5 cellular contexts compared by ENCODE assay signal in genomic region chr12:6494351-6494743, GRCh38. TPM values are rescaled to one million over a fixed set of nuclear protein-coding genes. Genes with fewer than 3 reads are reported as not detected.
DNase-seq lines count a peak whose midpoint lies in the region; ATAC-seq and TF ChIP-seq lines count a peak whose summit lies in the region.

No MANE protein-coding gene starts in this region.

- H2AFZ ChIP-seq in IMR-90 (replicated peaks; ENCODE audit: low read length, poor library complexity), result no peak overlapping the region

- CTCF ChIA-PET in IMR-90 (lab: Yijun Ruan, JAX), result no interaction called here

- H3K4me3 Mint-ChIP-seq in activated naive CD8-positive, alpha-beta T cell, result peak overlapping the region; percentile 97
- H3K4me3 Mint-ChIP-seq in natural killer cell, result peak overlapping the region; percentile 94

- no peak overlapping the region for H2AK9ac ChIP-seq in IMR-90 (replicated peaks; ENCODE audit: low read depth, low read length, poor library complexity)

- H3K23ac ChIP-seq in IMR-90 (ENCODE audit: low read depth, low read length), result peak overlapping the region; percentile 90; the same call in 1 of the 2 replicates

- TF ChIP-seq POLR2A in IMR-90 (IDR thresholded peaks at IDR 0.05; ENCODE audit: low read depth, low read length), result no peak

- H3K56ac ChIP-seq in IMR-90 (ENCODE audit: extremely low read depth, insufficient read depth, low read length), result peak overlapping the region; percentile 96

- no peaks in the 10 kb centered on the region for H3K27me3 Mint-ChIP-seq in activated naive CD8-positive, alpha-beta T cell
- H3K27me3 Mint-ChIP-seq in natural killer cell (ENCODE audit: low read depth in 2 of 2), result no peaks in the 10 kb centered on the region

- H3K4ac ChIP-seq in IMR-90 (ENCODE audit: low read depth, low read length), result peak overlapping the region; percentile 55

- in situ Hi-C loops in IMR-90 (cut with MboI; ENCODE audit: low sequenced_read_pairs), result no loop called here

- peaks cover 42% of the 10 kb centered on the region for H3K4me1 Mint-ChIP-seq in activated naive CD8-positive, alpha-beta T cell (ENCODE audit: low read depth)
- peaks cover 38% of the 10 kb centered on the region in 2 donors for H3K4me1 Mint-ChIP-seq in natural killer cell

- H4K8ac ChIP-seq in IMR-90 (ENCODE audit: low read depth in 2 of 2, low read length in 2 of 2), result peak overlapping the region; percentile 44 to 48; a peak in 2 of 4 replicates

- H3K4me2 ChIP-seq in IMR-90 (ENCODE audit: low read depth, low read length), result peak overlapping the region; percentile 87

- 0 out of 2 replicates have a peak, but pooled peaks have one; percentile 5 for TF ChIP-seq RAD21 in IMR-90 (IDR thresholded peaks at IDR 0.05; ENCODE audit: low read length)

- H3K18ac ChIP-seq in IMR-90 (ENCODE audit: low read depth, low read length), result no peak overlapping the region

- peak overlapping the region; percentile 83 for H3K4me3 ChIP-seq in IMR-90 (ENCODE audit: insufficient read depth, low read depth, low read length)

- H4K20me1 ChIP-seq in IMR-90 (ENCODE audit: insufficient read depth, low read length), result peaks cover 4% of the 10 kb centered on the region

- peaks cover 38 to 51% of the 10 kb centered on the region in 2 experiments for H3K79me1 ChIP-seq in IMR-90 (ENCODE audit: low read depth in 1 of 2, low read length in 2 of 2)

- dilution Hi-C loops in IMR-90 (cut with HindIII; ENCODE audit: low sequenced_read_pairs, unreplicated experiment), result no loop called here

- H3K14ac ChIP-seq in IMR-90 (replicated peaks; ENCODE audit: low read depth, low read length), result peak overlapping the region; percentile 30; the same call in 1 of the 2 replicates

- POLR2A ChIA-PET in IMR-90 (lab: Charles Lee; ENCODE audit: unreplicated experiment), result interaction anchor here (1.2 kb wide), 1 partner anchor 40 kb away, joined by 37 read pairs; the partner anchor contains the start of gene GAPDH

- no peaks in the 10 kb centered on the region for H3K9me3 ChIP-seq in IMR-90 (ENCODE audit: control insufficient read depth, insufficient read depth, low read length)

- H4K91ac ChIP-seq in IMR-90 (ENCODE audit: insufficient read depth, low read depth, low read length), result peak overlapping the region; percentile 25; the same call in 1 of the 2 replicates

- intact Hi-C loops in IMR-90 (cut with micrococcal nuclease) (loop anchor here (2.0 kb wide), 1 partner anchor 38 kb away; no protein-coding TSS in a partner anchor), natural killer cell (cut with micrococcal nuclease) (loop anchor here (1.0 to 10.0 kb wide), 3 partner anchors 24 to 190 kb away; partner anchors contain the start of genes TAPBPL, VAMP1 and ZNF384)

- no peak overlapping the region for H4K5ac ChIP-seq in IMR-90 (ENCODE audit: low read depth, low read length)

- H3K9me3 Mint-ChIP-seq in activated naive CD8-positive, alpha-beta T cell (ENCODE audit: low read depth), result no peaks in the 10 kb centered on the region
- no peaks in the 10 kb centered on the region for H3K9me3 Mint-ChIP-seq in natural killer cell

- H3K27ac ChIP-seq in IMR-90 (ENCODE audit: insufficient read depth, low read length), result peak overlapping the region; percentile 8; the same call in 1 of the 2 replicates

- H3K4me1 ChIP-seq in IMR-90 (ENCODE audit: control insufficient read depth, insufficient read depth, low read length), result no peaks in the 10 kb centered on the region; the same call in 1 of the 2 replicates

- peaks cover 8% of the 10 kb centered on the region for H3K9me1 ChIP-seq in IMR-90 (ENCODE audit: insufficient read depth, low read length)

- no peaks in the 10 kb centered on the region for H3K27me3 ChIP-seq in IMR-90 (ENCODE audit: control insufficient read depth, insufficient read depth, low read length)

- no peak overlapping the region for H2AK5ac ChIP-seq in IMR-90 (ENCODE audit: low read depth, low read length)

- no peak overlapping the region for H2BK15ac ChIP-seq in IMR-90 (ENCODE audit: low read depth, low read length)

- H3K36me3 Mint-ChIP-seq in activated naive CD8-positive, alpha-beta T cell, result peaks cover 2% of the 10 kb centered on the region
- H3K36me3 Mint-ChIP-seq in natural killer cell, result no peaks in the 10 kb centered on the region

- no peak overlapping the region for H2BK20ac ChIP-seq in IMR-90 (ENCODE audit: low read depth, low read length)

- H2BK5ac ChIP-seq in IMR-90 (ENCODE audit: low read depth, low read length, poor library complexity, severe bottlenecking), result peak overlapping the region; percentile 40

- peaks cover 3% of the 10 kb centered on the region for H3K36me3 ChIP-seq in IMR-90 (ENCODE audit: control insufficient read depth, insufficient read depth, low read length)

- no peak overlapping the region for H2BK120ac ChIP-seq in IMR-90 (ENCODE audit: low read depth, low read length)

- BruUV-seq in IMR-90 (replicated peaks; lab: Mats Ljungman, UMichigan), result no TSS peak

- H3K27ac Mint-ChIP-seq in activated naive CD8-positive, alpha-beta T cell, result peak overlapping the region; percentile 92
- peak overlapping the region; percentile 97 for H3K27ac Mint-ChIP-seq in natural killer cell

- no peak for TF ChIP-seq CTCF in IMR-90 (conservative IDR thresholded peaks at IDR 0.05; ENCODE audit: low read depth, low read length)
- no peak for TF ChIP-seq CTCF in natural killer cell (IDR thresholded peaks at IDR 0.05)

- WGBS in IMR-90 (ENCODE audit: extremely low coverage in 2 of 2, insufficient read length in 1 of 2), 2 experiments, result no CpG with 5 or more reads among the region's 7 CpGs

- peak overlapping the region; percentile 71 for H3K9ac ChIP-seq in IMR-90 (ENCODE audit: low read depth, low read length)

- ATAC-seq in IMR-90 (ENCODE audit: low read depth), result no peak
- ATAC-seq in natural killer cell, result peak; percentile 0 to 3 (median 1)
- ATAC-seq in GM19395 (IDR thresholded peaks at IDR 0.05; ENCODE audit: unreplicated experiment), result no peak
- no peak for ATAC-seq in GM21576 (IDR thresholded peaks at IDR 0.05; ENCODE audit: unreplicated experiment)

- no peak for DNase-seq in IMR-90
- DNase-seq in natural killer cell, result no peak

TF ChIP-seq in IMR-90, 13 proteins besides CTCF, POLR2A, EP300 and RAD21:
- TF ChIP-seq RFX5 (IDR thresholded peaks at IDR 0.05; ENCODE audit: low read depth, low read length) (no peak), SMC3 (IDR thresholded peaks at IDR 0.05; ENCODE audit: low read depth, low read length) (no peak), NFE2L2 (IDR thresholded peaks at IDR 0.05; ENCODE audit: low read depth, low read length) (no peak), MAZ (IDR thresholded peaks at IDR 0.05; ENCODE audit: borderline replicate concordance, low read depth, low read length) (no peak), BHLHE40 (IDR thresholded peaks at IDR 0.05; ENCODE audit: low read depth, low read length) (no peak), FOS (IDR thresholded peaks at IDR 0.05; ENCODE audit: low read depth, low read length) (no peak), CHD1 (IDR thresholded peaks at IDR 0.05; ENCODE audit: low read depth, low read length) (no peak), USF2 (IDR thresholded peaks at IDR 0.05; ENCODE audit: low read depth, low read length) (no peak), CEBPB (IDR thresholded peaks at IDR 0.05; ENCODE audit: low read depth, low read length) (no peak), RCOR1 (IDR thresholded peaks at IDR 0.05; ENCODE audit: insufficient replicate concordance, low read length) (no peak), MXI1 (IDR thresholded peaks at IDR 0.05; ENCODE audit: borderline replicate concordance, low read depth, low read length) (no peak)

RNA-seq across cellular contexts. Expression of gene NCAPD2, which starts 0.4 kb away (rescaled TPM):
- total RNA-seq in IMR-90 (2012; rRNA removed), result 52.8 and 57.9 TPM in 2 replicates
- 35.6 and 40.9 TPM in 2 replicates for polyA plus RNA-seq in IMR-90 (2012; rRNA removed)
- polyA plus RNA-seq in IMR-90 (2012; cell fraction: cytosol; rRNA removed), result 24.1 and 33.8 TPM in 2 replicates
- 21.1 and 24.2 TPM in 2 replicates for polyA plus RNA-seq in IMR-90 (2012; cell fraction: nucleus; rRNA removed; ENCODE audit: low replicate concordance)
- 10 to 100 TPM; 38.8 to 53.1 (median 44.1) TPM for total RNA-seq in natural killer cell

RNA-seq across cellular contexts. Expression of gene MRPL51, which starts 1.3 kb away (rescaled TPM):
- total RNA-seq in IMR-90 (2012; rRNA removed), result 80.1 and 126 TPM in 2 replicates
- polyA plus RNA-seq in IMR-90 (2012; rRNA removed), result 151 and 160 TPM in 2 replicates
- polyA plus RNA-seq in IMR-90 (2012; cell fraction: cytosol; rRNA removed), result 68.0 and 178 TPM in 2 replicates
- polyA plus RNA-seq in IMR-90 (2012; cell fraction: nucleus; rRNA removed; ENCODE audit: low replicate concordance), result 16.5 and 43.9 TPM in 2 replicates
- 10 to 100 TPM; 32.8 to 48.3 (median 45.4) TPM for total RNA-seq in natural killer cell

RNA-seq across cellular contexts. Expression of gene VAMP1, which starts 23.9 kb away (rescaled TPM):
- 7.2 and 7.5 TPM in 2 replicates for total RNA-seq in IMR-90 (2012; rRNA removed)
- polyA plus RNA-seq in IMR-90 (2012; rRNA removed), result 21.9 and 23.1 TPM in 2 replicates
- polyA plus RNA-seq in IMR-90 (2012; cell fraction: cytosol; rRNA removed), result 10.5 and 21.1 TPM in 2 replicates
- 87.7 and 150 TPM in 2 replicates for polyA plus RNA-seq in IMR-90 (2012; cell fraction: nucleus; rRNA removed; ENCODE audit: low replicate concordance)
- 10 to 100 TPM; 81.0 to 84.3 (median 83.8) TPM for total RNA-seq in natural killer cell

RNA-seq across cellular contexts. Expression of gene GAPDH, which starts 40.0 kb away (rescaled TPM):
- 11,536 and 12,939 TPM in 2 replicates for total RNA-seq in IMR-90 (2012; rRNA removed)
- 21,893 and 22,387 TPM in 2 replicates for polyA plus RNA-seq in IMR-90 (2012; rRNA removed)
- 8,363 and 20,126 TPM in 2 replicates for polyA plus RNA-seq in IMR-90 (2012; cell fraction: cytosol; rRNA removed)
- 5,196 and 8,980 TPM in 2 replicates for polyA plus RNA-seq in IMR-90 (2012; cell fraction: nucleus; rRNA removed; ENCODE audit: low replicate concordance)
- 100 to 1,000 TPM; 606 to 729 (median 642) TPM for total RNA-seq in natural killer cell

RNA-seq across cellular contexts. Expression of gene TAPBPL, which starts 42.5 kb away (rescaled TPM):
- total RNA-seq in IMR-90 (2012; rRNA removed) (3.4 and 3.6 TPM in 2 replicates), natural killer cell (10 to 100 TPM; 43.0 to 51.4 (median 46.9) TPM)
- 10.4 and 12.1 TPM in 2 replicates for polyA plus RNA-seq in IMR-90 (2012; rRNA removed)
- 8.1 and 14.4 TPM in 2 replicates for polyA plus RNA-seq in IMR-90 (2012; cell fraction: cytosol; rRNA removed)
- polyA plus RNA-seq in IMR-90 (2012; cell fraction: nucleus; rRNA removed; ENCODE audit: low replicate concordance), result 8.3 and 12.8 TPM in 2 replicates

Comparison
In these comparisons a context has a peak if more than half of its experiments do, and no peak if none do; other contexts are left out.
1. ATAC-seq: peak in natural killer cell (3 of 3); none in IMR-90 (single experiment), GM19395 (single experiment) and GM21576 (single experiment).